Comparison of ENCODE assay signal across 8 cellular contexts in the genomic region with DNA sequence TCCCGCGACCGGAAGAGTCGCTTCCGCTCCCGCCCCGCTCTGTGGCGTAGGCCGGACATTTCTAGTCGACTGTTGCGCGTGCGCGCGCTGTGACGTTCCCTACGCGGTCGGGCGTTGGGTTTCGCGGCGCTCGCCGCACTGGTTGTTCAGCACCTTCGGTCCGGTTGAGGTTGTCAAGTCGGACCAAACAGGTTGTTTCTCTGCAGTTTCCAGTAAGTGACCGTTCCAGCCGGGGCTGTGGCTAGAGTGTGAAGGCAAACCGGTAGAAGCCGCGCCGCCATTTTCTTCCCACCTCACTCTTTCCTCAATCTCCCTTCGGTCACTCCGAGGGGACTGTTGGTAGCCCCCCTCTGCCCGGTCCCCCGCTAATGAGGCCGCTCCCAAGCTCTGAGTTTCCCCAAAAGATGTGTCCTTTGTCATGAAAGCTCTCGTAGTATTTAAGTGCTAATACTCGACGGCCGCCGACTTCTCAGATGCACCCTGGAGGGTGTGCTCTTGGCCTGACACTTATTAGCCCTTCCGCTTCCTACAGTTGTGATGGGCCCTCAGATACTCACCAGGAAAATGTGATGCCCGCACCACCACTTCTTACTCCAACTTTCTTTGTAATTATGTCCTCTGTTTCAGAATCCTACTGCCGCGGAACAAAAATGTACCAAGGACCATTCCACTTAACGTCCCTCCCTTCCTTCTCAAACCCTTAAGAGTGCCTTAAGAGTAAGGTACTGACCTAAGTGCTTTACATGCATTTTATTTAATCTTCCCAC. TPM values are rescaled to one million over a fixed set of nuclear protein-coding genes. Genes with fewer than 3 reads are reported as not detected.
DNase-seq lines count a peak whose midpoint lies in the region; ATAC-seq and TF ChIP-seq lines count a peak whose summit lies in the region.

No MANE protein-coding gene starts in this region.

- TF ChIP-seq POLR2A in lower leg skin (IDR thresholded peaks at IDR 0.05) = peak in 1 of 2 donors; percentile 79

- H3K36me3 Mint-ChIP-seq in activated CD4-positive, alpha-beta memory T cell treated with anti-CD3 and anti-CD28 coated beads, Interleukin-2, amount 10 ng/mL, durations not matched to agents 7 days and 5 days (ENCODE audit: low read depth) = peaks cover 13% of the 10 kb centered on the region

- peak; percentile 85 for DNase-seq in NCI-H82 treated with DMSO at 0.1 percent for 48 hours (lab: John Stamatoyannopoulos, UW; ENCODE audit: unreplicated experiment)
- DNase-seq in activated CD4-positive, alpha-beta memory T cell treated with anti-CD3 and anti-CD28 coated beads, Interleukin-2, amount 10 ng/mL, durations not matched to agents 7 days and 5 days = peak; percentile 87
- peak; percentile 87 to 97 for DNase-seq in lower leg skin (ENCODE audit: low spot score in 2 of 2)
- DNase-seq in stimulated activated CD4-positive, alpha-beta T cell treated with anti-CD3 and anti-CD28 coated beads, Interleukin-4, amount 100 ng/mL, for 24 hours = peak; percentile 80

- no peaks in the 10 kb centered on the region for H3K27me3 ChIP-seq in duodenal mucosa (ENCODE audit: control insufficient read depth in 1 of 2, insufficient read depth in 2 of 2, low read length in 2 of 2)

- H3K27ac ChIP-seq in C4-2B = peak overlapping the region; percentile 95
- peak overlapping the region; percentile 97 for H3K27ac ChIP-seq in duodenal mucosa (ENCODE audit: low read depth, low read length)

- TF ChIP-seq CTCF in C4-2B (conservative IDR thresholded peaks at IDR 0.05) (no peak), lower leg skin (IDR thresholded peaks at IDR 0.05) (no peak)

- H3K9me3 ChIP-seq in duodenal mucosa (ENCODE audit: control insufficient read depth in 1 of 2, low read length in 2 of 2) = no peaks in the 10 kb centered on the region

- peak overlapping the region; percentile 88 for H3K27ac Mint-ChIP-seq in activated CD4-positive, alpha-beta memory T cell treated with anti-CD3 and anti-CD28 coated beads, Interleukin-2, amount 10 ng/mL, durations not matched to agents 7 days and 5 days

- peak overlapping the region; percentile 87 to 96 for H3K9ac ChIP-seq in duodenal mucosa (ENCODE audit: low read depth in 1 of 2, low read length in 2 of 2)

- H3K4me1 ChIP-seq in duodenal mucosa (ENCODE audit: control insufficient read depth in 1 of 2, insufficient read depth in 2 of 2, low read length in 2 of 2) = peaks cover 9 to 16% of the 10 kb centered on the region in 2 donors

- no peaks in the 10 kb centered on the region for H3K36me3 ChIP-seq in duodenal mucosa (ENCODE audit: control insufficient read depth in 1 of 2, insufficient read depth in 2 of 2, low read length in 2 of 2)

- H3K4me3 ChIP-seq in duodenal mucosa (ENCODE audit: low read depth in 1 of 2, low read length in 2 of 2) (peak overlapping the region; percentile 77 to 96), lower leg skin (ENCODE audit: low read depth, poor library complexity, severe bottlenecking) (peak overlapping the region; percentile 48)

- H3K4me1 Mint-ChIP-seq in activated CD4-positive, alpha-beta memory T cell treated with anti-CD3 and anti-CD28 coated beads, Interleukin-2, amount 10 ng/mL, durations not matched to agents 7 days and 5 days = peaks cover 46% of the 10 kb centered on the region

- intact Hi-C loops in lower leg skin (cut with DNase I; ENCODE audit: low total_unique reads) = no loop called here

- 3 to 17% methylated on average over 22 to 45 of the region's 49 CpGs for WGBS in lower leg skin, 2 donors

- POLR2A ChIA-PET in activated CD4-positive, alpha-beta memory T cell treated with anti-CD3 and anti-CD28 coated beads, Interleukin-2, amount 10 ng/mL, durations not matched to agents 7 days and 5 days (lab: Charles Lee) = interaction anchor here (0.6 to 2.7 kb wide), 13 partner anchors 23 to 124 kb away, joined by 3 to 15 read pairs (median 5); partner anchors contain the start of genes RCOR3 and TRAF5

- CTCF ChIA-PET in activated CD4-positive, alpha-beta memory T cell treated with anti-CD3 and anti-CD28 coated beads, Interleukin-2, amount 10 ng/mL, durations not matched to agents 7 days and 5 days (lab: Charles Lee) = interaction anchor here (0.7 to 2.3 kb wide), 7 partner anchors 15 to 132 kb away, joined by 3 to 8 read pairs (median 3); partner anchors contain the start of gene TRAF5

- peak overlapping the region; percentile 83 for H3K4me3 Mint-ChIP-seq in activated CD4-positive, alpha-beta memory T cell treated with anti-CD3 and anti-CD28 coated beads, Interleukin-2, amount 10 ng/mL, durations not matched to agents 7 days and 5 days

- no peaks in the 10 kb centered on the region for H3K27me3 Mint-ChIP-seq in activated CD4-positive, alpha-beta memory T cell treated with anti-CD3 and anti-CD28 coated beads, Interleukin-2, amount 10 ng/mL, durations not matched to agents 7 days and 5 days

- no peaks in the 10 kb centered on the region for H3K9me3 Mint-ChIP-seq in activated CD4-positive, alpha-beta memory T cell treated with anti-CD3 and anti-CD28 coated beads, Interleukin-2, amount 10 ng/mL, durations not matched to agents 7 days and 5 days

- ATAC-seq in GM19328 (IDR thresholded peaks at IDR 0.05; ENCODE audit: unreplicated experiment) (peak; percentile 97), HG03460 (IDR thresholded peaks at IDR 0.05; ENCODE audit: unreplicated experiment) (peak; percentile 98)

RNA-seq across cellular contexts. Expression of gene TRAF5, which starts 56.3 kb away (rescaled TPM):
- 10 to 100 TPM; 67.9 to 68.4 TPM for total RNA-seq in activated CD4-positive, alpha-beta memory T cell treated with anti-CD3 and anti-CD28 coated beads, Interleukin-2, amount 10 ng/mL, durations not matched to agents 7 days and 5 days
- 1 to 10 TPM; 1.5 to 3.9 (median 1.8) TPM for total RNA-seq in lower leg skin

Comparison
In these comparisons a context has a peak if more than half of its experiments do, and no peak if none do; other contexts are left out.
1. Peak in every context shown above with its lines: DNase-seq, ATAC-seq, H3K4me3 ChIP-seq and H3K27ac ChIP-seq.
2. RNA of gene TRAF5, which starts 56.3 kb away (total RNA-seq): 67.9 to 68.4 TPM in activated CD4-positive, alpha-beta memory T cell treated with anti-CD3 and anti-CD28 coated beads, Interleukin-2, amount 10 ng/mL, durations not matched to agents 7 days and 5 days; 1.5 to 3.9 TPM in lower leg skin; every median in the first group is over 10 times any median in the second.